9 cellular contexts compared by ENCODE assay signal in the genomic region with DNA sequence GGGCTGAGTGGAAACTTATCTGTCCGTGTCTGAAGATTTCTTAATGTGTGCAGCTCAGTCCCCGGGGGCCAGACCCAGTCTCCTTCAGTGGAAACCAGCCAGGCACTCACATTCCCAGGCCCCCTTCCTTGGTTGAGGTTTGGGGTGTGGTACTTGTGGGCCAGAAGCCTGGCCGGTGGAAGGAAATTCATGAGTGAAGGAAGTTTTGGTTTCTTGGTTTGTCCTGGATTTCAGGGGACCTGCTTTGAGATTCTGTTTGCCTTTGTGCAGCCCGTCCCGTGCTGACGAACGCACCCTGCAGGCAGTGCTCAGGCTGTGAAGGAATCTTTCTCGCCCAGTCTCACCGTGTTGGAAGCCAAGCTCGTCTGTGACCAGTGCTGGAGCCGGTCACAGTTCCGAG. TPM values are rescaled to one million over a fixed set of nuclear protein-coding genes. Genes with fewer than 3 reads are reported as not detected.
DNase-seq lines count a peak whose midpoint lies in the region; ATAC-seq, FAIRE-seq and TF ChIP-seq lines count a peak whose summit lies in the region.
"Had no signal": no experiment of that assay in that cellular context is flagged by ENCODE, and none has a peak within 500 bp of the region (broad histone marks: within the 10 kb centered on the region; RNA-seq: fewer than 3 reads in every experiment).

No MANE protein-coding gene starts in this region.

- no peak overlapping the region for H2BK15ac ChIP-seq in H1 (ENCODE audit: low read length)

- H3K36me3 ChIP-seq in CD4-positive, CD25-positive, alpha-beta regulatory T cell (ENCODE audit: control insufficient read depth, insufficient read depth, low read length), result no peaks in the 10 kb centered on the region
- H3K36me3 ChIP-seq in H1 (ENCODE audit: control insufficient read depth in 2 of 4, insufficient read depth in 4 of 4, low read length in 3 of 4), result no peaks in the 10 kb centered on the region

- H3K9ac ChIP-seq in H1 (replicated peaks in 1 of 4; ENCODE audit: extremely low read depth in 1 of 4, low read depth in 3 of 4, low read length in 3 of 4), result peak overlapping the region in 1 of 4 experiments; percentile 51; a peak in 2 of 7 replicates

- H3K23ac ChIP-seq in H1 (ENCODE audit: insufficient read length), result no peak overlapping the region

- no peak overlapping the region for H3K14ac ChIP-seq in H1 (ENCODE audit: insufficient read length)

- H3K9me3 Mint-ChIP-seq in CD4-positive, CD25-positive, alpha-beta regulatory T cell, result no peaks in the 10 kb centered on the region
- no peaks in the 10 kb centered on the region for H3K9me3 Mint-ChIP-seq in neural crest cell

- no peak overlapping the region for H3K4ac ChIP-seq in H1 (replicated peaks; ENCODE audit: insufficient read length, low read depth, low read length)

- no peak for TF ChIP-seq POLR2A in H1 (IDR thresholded peaks at IDR 0.05; ENCODE audit: control extremely low read depth in 1 of 2, low read depth in 2 of 2, low read length in 2 of 2)

- H2BK12ac ChIP-seq in H1 (ENCODE audit: low read depth, low read length), result no peak overlapping the region

- TF ChIP-seq RAD21 in H1 (IDR thresholded peaks at IDR 0.05 in 1 of 2, conservative IDR thresholded peaks at IDR 0.05 in 1 of 2; ENCODE audit: low read depth in 2 of 2, low read length in 2 of 2), result peak; percentile 11 to 21; a peak in 2 of 4 replicates

- ATAC-seq in CD4-positive, CD25-positive, alpha-beta regulatory T cell (ENCODE audit: low read depth in 2 of 2), result no peak
- ATAC-seq in HG03139 (IDR thresholded peaks at IDR 0.05; ENCODE audit: unreplicated experiment) (no peak), HG03196 (IDR thresholded peaks at IDR 0.05; ENCODE audit: unreplicated experiment) (no peak)

- H3K4me3 Mint-ChIP-seq in CD4-positive, CD25-positive, alpha-beta regulatory T cell, result peak overlapping the region; percentile 92 to 97 (median 94)
- peak overlapping the region; percentile 89 for H3K4me3 Mint-ChIP-seq in neural crest cell

- POLR2A ChIA-PET in H1 (lab: Charles Lee; ENCODE audit: partially characterized antibody), result interaction anchor here (0.5 to 1.3 kb wide), 3 partner anchors 11 to 24 kb away, joined by 3 to 4 read pairs (median 3); no protein-coding TSS in a partner anchor

- no peak overlapping the region for H3K56ac ChIP-seq in H1 (replicated peaks; ENCODE audit: insufficient read length, low read depth, low read length)

- no peak for FAIRE-seq in H1 (lab: Jason Lieb, UNC)

- peak overlapping the region; percentile 68 for H3K4me3 ChIP-seq in CD4-positive, CD25-positive, alpha-beta regulatory T cell (ENCODE audit: low read depth, low read length)
- H3K4me3 ChIP-seq in H1 (ENCODE audit: extremely low read depth in 1 of 4, insufficient read depth in 2 of 4, low read depth in 3 of 4, low read length in 4 of 4), result no peak overlapping the region

- no peak overlapping the region for H3K4me2 ChIP-seq in H1 (ENCODE audit: insufficient read depth in 1 of 2, low read depth in 2 of 2, low read length in 2 of 2)

- H4K91ac ChIP-seq in H1 (replicated peaks; ENCODE audit: insufficient read length, low read length), result no peak overlapping the region

- H2AFZ ChIP-seq in H1 (ENCODE audit: low read length), result no peak overlapping the region

- H3K4me1 ChIP-seq in CD4-positive, CD25-positive, alpha-beta regulatory T cell (ENCODE audit: control insufficient read depth, insufficient read depth, low read length, poor library complexity, severe bottlenecking), result peaks cover 70% of the 10 kb centered on the region
- peaks cover 0 to 39% (median 22%) of the 10 kb centered on the region in 4 experiments; a peak in 6 of 7 replicates for H3K4me1 ChIP-seq in H1 (replicated peaks in 1 of 4; ENCODE audit: control insufficient read depth in 3 of 4, insufficient read depth in 4 of 4, low read length in 3 of 4)

- no peak overlapping the region for H2BK20ac ChIP-seq in H1 (ENCODE audit: low read length)

- H3K79me2 ChIP-seq in H1 (ENCODE audit: control insufficient read depth in 1 of 2, insufficient read depth in 2 of 2, low read length in 2 of 2), result peaks cover 0 to 34% of the 10 kb centered on the region in 2 experiments; a peak in 2 of 4 replicates

- peaks cover 3% of the 10 kb centered on the region for H3K36me3 Mint-ChIP-seq in CD4-positive, CD25-positive, alpha-beta regulatory T cell
- H3K36me3 Mint-ChIP-seq in neural crest cell (ENCODE audit: low read depth), result no peaks in the 10 kb centered on the region

- peaks cover 8 to 75% (median 51%) of the 10 kb centered on the region in 4 donors for H3K4me1 Mint-ChIP-seq in CD4-positive, CD25-positive, alpha-beta regulatory T cell
- H3K4me1 Mint-ChIP-seq in neural crest cell, result peaks cover 58% of the 10 kb centered on the region

- H4K5ac ChIP-seq in H1 (ENCODE audit: insufficient read length, low read depth, low read length), result no peak overlapping the region

- no peaks in the 10 kb centered on the region for H3K9me3 ChIP-seq in CD4-positive, CD25-positive, alpha-beta regulatory T cell (ENCODE audit: control insufficient read depth in 2 of 2, low read length in 2 of 2)
- H3K9me3 ChIP-seq in H1 (ENCODE audit: insufficient read depth in 2 of 2, low read depth in 1 of 2, low read length in 1 of 2), result no peaks in the 10 kb centered on the region

- no peaks in the 10 kb centered on the region for H3K27me3 ChIP-seq in CD4-positive, CD25-positive, alpha-beta regulatory T cell (ENCODE audit: control insufficient read depth, insufficient read depth, low read length)
- H3K27me3 ChIP-seq in H1 (replicated peaks in 1 of 4; ENCODE audit: control insufficient read depth in 3 of 4, extremely low read depth in 1 of 4, insufficient read depth in 3 of 4, low read length in 3 of 4), result peaks cover 0 to 9% (median 8%) of the 10 kb centered on the region in 4 experiments; a peak in 5 of 7 replicates

- no peak overlapping the region for H2BK120ac ChIP-seq in H1 (replicated peaks; ENCODE audit: low read depth, low read length)

- no peak overlapping the region for H2AK5ac ChIP-seq in H1 (ENCODE audit: low read depth, low read length)

- peak overlapping the region; percentile 5; the same call in 1 of the 2 replicates for H3K18ac ChIP-seq in H1 (ENCODE audit: extremely low read depth, low read length)

- TF ChIP-seq CTCF in H1 (IDR thresholded peaks at IDR 0.05; ENCODE audit: control extremely low read depth in 1 of 3, insufficient read depth in 1 of 3, low read depth in 1 of 3, low read length in 3 of 3) (peak in 1 of 3 experiments; percentile 9; a peak in 1 of 4 replicates), neural crest cell (conservative IDR thresholded peaks at IDR 0.05) (peak; percentile 20)

- H2BK5ac ChIP-seq in H1 (ENCODE audit: low read depth, low read length), result no peak overlapping the region

- H3K23me2 ChIP-seq in H1 (ENCODE audit: low read depth, low read length), result peaks cover 6% of the 10 kb centered on the region; the same call in 1 of the 2 replicates

- peak overlapping the region; percentile 84 to 94 (median 91) for H3K27ac Mint-ChIP-seq in CD4-positive, CD25-positive, alpha-beta regulatory T cell
- H3K27ac Mint-ChIP-seq in neural crest cell (ENCODE audit: unreplicated experiment), result peak overlapping the region; percentile 40

- H4K8ac ChIP-seq in H1 (ENCODE audit: extremely low read depth, insufficient read depth, low read length), result peak overlapping the region; percentile 53; the same call in 1 of the 2 replicates

- 67% methylated on average over 11 of the region's 12 CpGs; no CpG with 5 or more reads in 1 of the 2 experiments for WGBS in H1 (ENCODE audit: extremely low coverage in 1 of 2, insufficient coverage in 1 of 2, insufficient read length in 1 of 2, insufficient replicate concordance in 2 of 2, low coverage in 1 of 2, low lambda C conversion rate in 2 of 2, missing lambda C conversion rate in 1 of 2), 2 experiments

- CTCF ChIA-PET in H1 (lab: Charles Lee; ENCODE audit: partially characterized antibody), result interaction anchor here (0.8 to 3.1 kb wide), 10 partner anchors 12 to 92 kb away, joined by 3 to 11 read pairs (median 6); no protein-coding TSS in a partner anchor

- no peak for DNase-seq in CD4-positive, CD25-positive, alpha-beta regulatory T cell
- DNase-seq in NAMALWA (ENCODE audit: low spot score), result peak; percentile 63
- no peak for DNase-seq in H1 (ENCODE audit: low read depth in 1 of 2, low spot score in 2 of 2)
- no peak for DNase-seq in neural crest cell (ENCODE audit: low read depth, low spot score)
- no peak for DNase-seq in SKM-1 treated with dmso at 0.1 percent for 144 hours (lab: John Stamatoyannopoulos, UW; ENCODE audit: unreplicated experiment)
- no peak for DNase-seq in NCI-H82 treated with DMSO at 0.1 percent for 48 hours (lab: John Stamatoyannopoulos, UW; ENCODE audit: unreplicated experiment)
- DNase-seq: NCI-H1417 treated with DMSO at 0.1 percent for 48 hours had no signal

- peaks cover 8% of the 10 kb centered on the region for H3K79me1 ChIP-seq in H1 (ENCODE audit: low read depth, low read length)

- peak overlapping the region; percentile 76 for H3K27ac ChIP-seq in CD4-positive, CD25-positive, alpha-beta regulatory T cell (ENCODE audit: insufficient read depth, low read length, poor library complexity, severe bottlenecking)
- H3K27ac ChIP-seq in H1 (ENCODE audit: low read depth, low read length), result no peak overlapping the region

- H4K20me1 ChIP-seq in H1 (replicated peaks in 1 of 2; ENCODE audit: control insufficient read depth in 1 of 2, insufficient read depth in 2 of 2, low read length in 2 of 2), result peaks cover 4 to 19% of the 10 kb centered on the region in 2 experiments

- TF ChIP-seq EP300 in H1 (IDR thresholded peaks at IDR 0.05; ENCODE audit: borderline replicate concordance in 1 of 2, low read depth in 2 of 2, low read length in 2 of 2), result no peak

- peaks cover 6% of the 10 kb centered on the region for H3K27me3 Mint-ChIP-seq in CD4-positive, CD25-positive, alpha-beta regulatory T cell
- H3K27me3 Mint-ChIP-seq in neural crest cell (ENCODE audit: low read depth), result no peaks in the 10 kb centered on the region

TF ChIP-seq in H1, 55 proteins besides CTCF, POLR2A, EP300 and RAD21:
- TF ChIP-seq GABPA (IDR thresholded peaks at IDR 0.05; ENCODE audit: borderline replicate concordance, insufficient read depth, low read length) (0 out of 2 replicates have a peak, but pooled peaks have one; percentile 16), MAFK (IDR thresholded peaks at IDR 0.05; ENCODE audit: low read depth, low read length) (no peak)
TF ChIP-seq in H1: peak in this region for 1.

RNA-seq across cellular contexts. Expression of a gene that starts 2.9 kb away (rescaled TPM):
- 21.3 TPM for total RNA-seq in CD4-positive, CD25-positive, alpha-beta regulatory T cell
- 1 to 10 TPM in 2 of 4 donors, under 1 TPM in 2; 0.66 to 1.7 (median 0.89) TPM for polyA plus RNA-seq in CD4-positive, CD25-positive, alpha-beta regulatory T cell
- total RNA-seq in H1 (2021; fragmentation: NEBNext Ultra II Directional; extraction: Animal tissue kit (Norgen Biotek cat#: 25700)), result 25.5 and 27.5 TPM in 2 replicates
- polyA plus RNA-seq in H1 (2011; rRNA removed), result 16.8 and 19.7 TPM in 2 replicates
- 15.9 TPM for polyA plus RNA-seq in H1 (2011; cell fraction: cytosol; rRNA removed)
- 12.0 TPM for polyA plus RNA-seq in H1 (2011; cell fraction: nucleus; rRNA removed)
- polyA plus RNA-seq in H1 (2012, experiment 1 of 2), result 16.0 to 19.8 TPM (median 18.0 TPM) in 4 replicates
- polyA plus RNA-seq in H1 (2012, experiment 2 of 2), result 19.3 TPM
- 15.4 TPM for polyA plus RNA-seq in H1 (2013, experiment 1 of 2)
- 14.7 TPM for polyA plus RNA-seq in H1 (2013, experiment 2 of 2)
- 21.6 and 22.1 TPM in 2 replicates for polyA minus RNA-seq in H1 (2011; rRNA and poly(A)+ RNA removed)
- 12.3 TPM for polyA minus RNA-seq in H1 (2011; cell fraction: cytosol; rRNA and poly(A)+ RNA removed)
- polyA minus RNA-seq in H1 (2011; cell fraction: nucleus; rRNA and poly(A)+ RNA removed), result 12.1 TPM
- total RNA-seq in neural crest cell, result 34.8 and 35.4 TPM in 2 replicates
